1 cellular context compared by ENCODE assay signal in the genomic region with DNA sequence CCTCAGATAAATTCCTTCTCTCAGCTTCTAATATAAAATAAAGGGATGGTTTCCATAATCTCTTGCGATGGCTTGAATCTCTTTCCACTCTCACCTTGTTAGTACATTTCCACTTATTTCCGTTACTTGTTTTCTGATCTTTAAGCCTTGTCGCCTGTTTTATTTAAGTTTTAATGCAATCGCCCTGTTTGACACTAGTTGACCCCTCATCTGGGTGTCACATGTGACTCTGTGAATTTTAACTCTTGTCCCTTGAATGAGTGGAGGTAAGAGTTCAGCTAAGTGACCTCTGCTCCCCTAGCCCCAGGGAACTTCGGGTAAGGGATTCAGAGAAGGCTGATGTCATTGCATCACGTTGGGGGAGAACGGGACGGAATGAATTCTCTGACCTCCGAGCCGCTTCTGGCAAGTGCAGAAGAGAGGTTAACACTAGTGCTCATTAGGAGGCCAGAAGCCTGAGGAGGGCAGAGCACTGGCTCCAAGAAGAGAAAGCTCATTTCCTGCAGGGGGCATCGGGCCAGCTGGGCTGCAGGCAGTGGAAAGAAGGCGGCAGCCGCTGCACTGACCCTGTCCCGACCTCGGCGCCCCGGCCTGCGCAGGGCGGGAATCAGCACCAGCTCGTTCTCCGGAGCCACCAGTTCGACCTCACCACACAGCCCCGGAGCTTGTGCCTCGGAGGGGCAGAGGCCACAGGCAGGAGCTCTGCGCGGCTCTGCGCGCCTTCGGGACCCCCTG.
A peak's percentile ranks its signal among the peaks of the same experiment; 100 is the strongest.
TF ChIP-seq lines count a peak whose summit lies in the region.

No MANE protein-coding gene starts in this region.

TF ChIP-seq in HepG2, 621 proteins besides CTCF, POLR2A, EP300 and RAD21 (continued from another document and continues in another):
- TF ChIP-seq ZNF292 (CRISPR knock-in tag; IDR thresholded peaks at IDR 0.05; ENCODE audit: borderline replicate concordance, low read depth), result peak; percentile 28; the same call in 1 of the 2 replicates
- no peak; the same call in 1 of the 2 replicates for TF ChIP-seq FOXO1 (CRISPR knock-in tag; IDR thresholded peaks at IDR 0.05)
- no peak for TF ChIP-seq RELA (CRISPR knock-in tag; IDR thresholded peaks at IDR 0.05)
- TF ChIP-seq ZSCAN21 (CRISPR knock-in tag; IDR thresholded peaks at IDR 0.05; ENCODE audit: borderline replicate concordance), result no peak
- TF ChIP-seq ZNF564 (CRISPR knock-in tag; IDR thresholded peaks at IDR 0.05), result 0 out of 2 replicates have a peak, but pooled peaks have one; percentile 34
- peak; percentile 53 for TF ChIP-seq ZNF746 (CRISPR knock-in tag; IDR thresholded peaks at IDR 0.05)
- TF ChIP-seq TEAD2 (CRISPR knock-in tag; IDR thresholded peaks at IDR 0.05), result no peak
- TF ChIP-seq, protein P1, sequence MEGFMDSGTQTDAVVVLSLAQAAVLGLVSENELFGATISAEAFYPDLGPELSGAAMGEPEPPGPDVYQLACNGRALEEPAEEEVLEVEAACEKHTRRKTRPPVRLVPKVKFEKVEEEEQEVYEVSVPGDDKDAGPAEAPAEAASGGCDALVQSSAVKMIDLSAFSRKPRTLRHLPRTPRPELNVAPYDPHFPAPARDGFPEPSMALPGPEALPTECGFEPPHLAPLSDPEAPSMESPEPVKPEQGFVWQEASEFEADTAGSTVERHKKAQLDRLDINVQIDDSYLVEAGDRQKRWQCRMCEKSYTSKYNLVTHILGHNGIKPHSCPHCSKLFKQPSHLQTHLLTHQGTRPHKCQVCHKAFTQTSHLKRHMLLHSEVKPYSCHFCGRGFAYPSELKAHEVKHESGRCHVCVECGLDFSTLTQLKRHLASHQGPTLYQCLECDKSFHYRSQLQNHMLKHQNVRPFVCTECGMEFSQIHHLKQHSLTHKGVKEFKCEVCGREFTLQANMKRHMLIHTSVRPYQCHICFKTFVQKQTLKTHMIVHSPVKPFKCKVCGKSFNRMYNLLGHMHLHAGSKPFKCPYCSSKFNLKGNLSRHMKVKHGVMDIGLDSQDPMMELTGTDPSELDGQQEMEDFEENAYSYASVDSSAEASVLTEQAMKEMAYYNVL (CRISPR knock-in tag; IDR thresholded peaks at IDR 0.05; ENCODE audit: borderline replicate concordance), result no peak; the same call in 1 of the 2 replicates
- 0 out of 2 replicates have a peak, but pooled peaks have one; percentile 46 for TF ChIP-seq HIVEP1 (CRISPR knock-in tag; IDR thresholded peaks at IDR 0.05)
- no peak for TF ChIP-seq NFYB (CRISPR knock-in tag; IDR thresholded peaks at IDR 0.05)
- TF ChIP-seq, protein P2, sequence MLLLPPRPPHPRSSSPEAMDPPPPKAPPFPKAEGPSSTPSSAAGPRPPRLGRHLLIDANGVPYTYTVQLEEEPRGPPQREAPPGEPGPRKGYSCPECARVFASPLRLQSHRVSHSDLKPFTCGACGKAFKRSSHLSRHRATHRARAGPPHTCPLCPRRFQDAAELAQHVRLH (CRISPR knock-in tag; IDR thresholded peaks at IDR 0.05; ENCODE audit: borderline replicate concordance, low read depth), result peak; percentile 13; the same call in 1 of the 2 replicates
- TF ChIP-seq, protein P3, sequence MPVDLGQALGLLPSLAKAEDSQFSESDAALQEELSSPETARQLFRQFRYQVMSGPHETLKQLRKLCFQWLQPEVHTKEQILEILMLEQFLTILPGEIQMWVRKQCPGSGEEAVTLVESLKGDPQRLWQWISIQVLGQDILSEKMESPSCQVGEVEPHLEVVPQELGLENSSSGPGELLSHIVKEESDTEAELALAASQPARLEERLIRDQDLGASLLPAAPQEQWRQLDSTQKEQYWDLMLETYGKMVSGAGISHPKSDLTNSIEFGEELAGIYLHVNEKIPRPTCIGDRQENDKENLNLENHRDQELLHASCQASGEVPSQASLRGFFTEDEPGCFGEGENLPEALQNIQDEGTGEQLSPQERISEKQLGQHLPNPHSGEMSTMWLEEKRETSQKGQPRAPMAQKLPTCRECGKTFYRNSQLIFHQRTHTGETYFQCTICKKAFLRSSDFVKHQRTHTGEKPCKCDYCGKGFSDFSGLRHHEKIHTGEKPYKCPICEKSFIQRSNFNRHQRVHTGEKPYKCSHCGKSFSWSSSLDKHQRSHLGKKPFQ (CRISPR knock-in tag; IDR thresholded peaks at IDR 0.05; ENCODE audit: insufficient replicate concordance), result no peak
- TF ChIP-seq ZBTB8A (CRISPR knock-in tag; IDR thresholded peaks at IDR 0.05; ENCODE audit: borderline replicate concordance, low read depth), result no peak
- no peak for TF ChIP-seq ZNF12 (CRISPR knock-in tag; IDR thresholded peaks at IDR 0.05)
- TF ChIP-seq NAIF1 (CRISPR knock-in tag; IDR thresholded peaks at IDR 0.05; ENCODE audit: borderline replicate concordance), result no peak
- no peak for TF ChIP-seq GTF2F1 (IDR thresholded peaks at IDR 0.05; ENCODE audit: low read length)
- no peak for TF ChIP-seq GPN1 (CRISPR knock-in tag; IDR thresholded peaks at IDR 0.05; ENCODE audit: borderline replicate concordance)
- TF ChIP-seq ZNF446 (CRISPR knock-in tag; IDR thresholded peaks at IDR 0.05), result 0 out of 2 replicates have a peak, but pooled peaks have one; percentile 79
- no peak for TF ChIP-seq HHEX (CRISPR knock-in tag; IDR thresholded peaks at IDR 0.05)
- TF ChIP-seq, protein P4, sequence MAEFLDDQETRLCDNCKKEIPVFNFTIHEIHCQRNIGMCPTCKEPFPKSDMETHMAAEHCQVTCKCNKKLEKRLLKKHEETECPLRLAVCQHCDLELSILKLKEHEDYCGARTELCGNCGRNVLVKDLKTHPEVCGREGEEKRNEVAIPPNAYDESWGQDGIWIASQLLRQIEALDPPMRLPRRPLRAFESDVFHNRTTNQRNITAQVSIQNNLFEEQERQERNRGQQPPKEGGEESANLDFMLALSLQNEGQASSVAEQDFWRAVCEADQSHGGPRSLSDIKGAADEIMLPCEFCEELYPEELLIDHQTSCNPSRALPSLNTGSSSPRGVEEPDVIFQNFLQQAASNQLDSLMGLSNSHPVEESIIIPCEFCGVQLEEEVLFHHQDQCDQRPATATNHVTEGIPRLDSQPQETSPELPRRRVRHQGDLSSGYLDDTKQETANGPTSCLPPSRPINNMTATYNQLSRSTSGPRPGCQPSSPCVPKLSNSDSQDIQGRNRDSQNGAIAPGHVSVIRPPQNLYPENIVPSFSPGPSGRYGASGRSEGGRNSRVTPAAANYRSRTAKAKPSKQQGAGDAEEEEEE (CRISPR knock-in tag; IDR thresholded peaks at IDR 0.05; ENCODE audit: borderline replicate concordance), result no peak
- no peak; the same call in 1 of the 2 replicates for TF ChIP-seq RFXAP (CRISPR knock-in tag; IDR thresholded peaks at IDR 0.05; ENCODE audit: borderline replicate concordance)
- no peak for TF ChIP-seq ZNF10 (CRISPR knock-in tag; IDR thresholded peaks at IDR 0.05; ENCODE audit: borderline replicate concordance, low read depth)
- TF ChIP-seq ZBTB1 (CRISPR knock-in tag; IDR thresholded peaks at IDR 0.05; ENCODE audit: borderline replicate concordance), result no peak
- TF ChIP-seq, protein P5, sequence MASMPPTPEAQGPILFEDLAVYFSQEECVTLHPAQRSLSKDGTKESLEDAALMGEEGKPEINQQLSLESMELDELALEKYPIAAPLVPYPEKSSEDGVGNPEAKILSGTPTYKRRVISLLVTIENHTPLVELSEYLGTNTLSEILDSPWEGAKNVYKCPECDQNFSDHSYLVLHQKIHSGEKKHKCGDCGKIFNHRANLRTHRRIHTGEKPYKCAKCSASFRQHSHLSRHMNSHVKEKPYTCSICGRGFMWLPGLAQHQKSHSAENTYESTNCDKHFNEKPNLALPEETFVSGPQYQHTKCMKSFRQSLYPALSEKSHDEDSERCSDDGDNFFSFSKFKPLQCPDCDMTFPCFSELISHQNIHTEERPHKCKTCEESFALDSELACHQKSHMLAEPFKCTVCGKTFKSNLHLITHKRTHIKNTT (CRISPR knock-in tag; IDR thresholded peaks at IDR 0.05), result no peak
- TF ChIP-seq, protein P6, sequence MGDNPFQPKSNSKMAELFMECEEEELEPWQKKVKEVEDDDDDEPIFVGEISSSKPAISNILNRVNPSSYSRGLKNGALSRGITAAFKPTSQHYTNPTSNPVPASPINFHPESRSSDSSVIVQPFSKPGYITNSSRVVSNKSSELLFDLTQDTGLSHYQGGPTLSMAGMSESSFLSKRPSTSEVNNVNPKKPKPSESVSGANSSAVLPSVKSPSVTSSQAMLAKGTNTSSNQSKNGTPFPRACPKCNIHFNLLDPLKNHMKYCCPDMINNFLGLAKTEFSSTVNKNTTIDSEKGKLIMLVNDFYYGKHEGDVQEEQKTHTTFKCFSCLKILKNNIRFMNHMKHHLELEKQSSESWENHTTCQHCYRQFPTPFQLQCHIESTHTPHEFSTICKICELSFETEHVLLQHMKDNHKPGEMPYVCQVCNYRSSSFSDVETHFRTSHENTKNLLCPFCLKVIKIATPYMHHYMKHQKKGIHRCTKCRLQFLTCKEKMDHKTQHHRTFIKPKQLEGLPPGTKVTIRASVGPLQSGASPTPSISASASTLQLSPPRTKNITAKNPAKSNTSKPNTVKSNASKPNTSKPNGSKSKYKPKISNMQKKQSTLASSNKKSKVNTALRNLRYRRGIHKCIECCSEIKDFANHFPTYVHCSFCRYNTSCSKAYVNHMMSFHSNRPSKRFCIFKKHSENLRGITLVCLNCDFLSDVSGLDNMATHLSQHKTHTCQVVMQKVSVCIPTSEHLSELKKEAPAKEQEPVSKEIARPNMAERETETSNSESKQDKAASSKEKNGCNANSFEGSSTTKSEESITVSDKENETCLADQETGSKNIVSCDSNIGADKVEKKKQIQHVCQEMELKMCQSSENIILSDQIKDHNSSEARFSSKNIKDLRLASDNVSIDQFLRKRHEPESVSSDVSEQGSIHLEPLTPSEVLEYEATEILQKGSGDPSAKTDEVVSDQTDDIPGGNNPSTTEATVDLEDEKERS (CRISPR knock-in tag; IDR thresholded peaks at IDR 0.05), result peak; percentile 56; the same call in 1 of the 2 replicates
- TF ChIP-seq, protein P7, sequence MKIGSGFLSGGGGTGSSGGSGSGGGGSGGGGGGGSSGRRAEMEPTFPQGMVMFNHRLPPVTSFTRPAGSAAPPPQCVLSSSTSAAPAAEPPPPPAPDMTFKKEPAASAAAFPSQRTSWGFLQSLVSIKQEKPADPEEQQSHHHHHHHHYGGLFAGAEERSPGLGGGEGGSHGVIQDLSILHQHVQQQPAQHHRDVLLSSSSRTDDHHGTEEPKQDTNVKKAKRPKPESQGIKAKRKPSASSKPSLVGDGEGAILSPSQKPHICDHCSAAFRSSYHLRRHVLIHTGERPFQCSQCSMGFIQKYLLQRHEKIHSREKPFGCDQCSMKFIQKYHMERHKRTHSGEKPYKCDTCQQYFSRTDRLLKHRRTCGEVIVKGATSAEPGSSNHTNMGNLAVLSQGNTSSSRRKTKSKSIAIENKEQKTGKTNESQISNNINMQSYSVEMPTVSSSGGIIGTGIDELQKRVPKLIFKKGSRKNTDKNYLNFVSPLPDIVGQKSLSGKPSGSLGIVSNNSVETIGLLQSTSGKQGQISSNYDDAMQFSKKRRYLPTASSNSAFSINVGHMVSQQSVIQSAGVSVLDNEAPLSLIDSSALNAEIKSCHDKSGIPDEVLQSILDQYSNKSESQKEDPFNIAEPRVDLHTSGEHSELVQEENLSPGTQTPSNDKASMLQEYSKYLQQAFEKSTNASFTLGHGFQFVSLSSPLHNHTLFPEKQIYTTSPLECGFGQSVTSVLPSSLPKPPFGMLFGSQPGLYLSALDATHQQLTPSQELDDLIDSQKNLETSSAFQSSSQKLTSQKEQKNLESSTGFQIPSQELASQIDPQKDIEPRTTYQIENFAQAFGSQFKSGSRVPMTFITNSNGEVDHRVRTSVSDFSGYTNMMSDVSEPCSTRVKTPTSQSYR (CRISPR knock-in tag; IDR thresholded peaks at IDR 0.05; ENCODE audit: borderline replicate concordance), result peak; percentile 21; the same call in 1 of the 2 replicates
- no peak; the same call in 1 of the 2 replicates for TF ChIP-seq ZNF33B (CRISPR knock-in tag; IDR thresholded peaks at IDR 0.05)
- TF ChIP-seq, protein P8, sequence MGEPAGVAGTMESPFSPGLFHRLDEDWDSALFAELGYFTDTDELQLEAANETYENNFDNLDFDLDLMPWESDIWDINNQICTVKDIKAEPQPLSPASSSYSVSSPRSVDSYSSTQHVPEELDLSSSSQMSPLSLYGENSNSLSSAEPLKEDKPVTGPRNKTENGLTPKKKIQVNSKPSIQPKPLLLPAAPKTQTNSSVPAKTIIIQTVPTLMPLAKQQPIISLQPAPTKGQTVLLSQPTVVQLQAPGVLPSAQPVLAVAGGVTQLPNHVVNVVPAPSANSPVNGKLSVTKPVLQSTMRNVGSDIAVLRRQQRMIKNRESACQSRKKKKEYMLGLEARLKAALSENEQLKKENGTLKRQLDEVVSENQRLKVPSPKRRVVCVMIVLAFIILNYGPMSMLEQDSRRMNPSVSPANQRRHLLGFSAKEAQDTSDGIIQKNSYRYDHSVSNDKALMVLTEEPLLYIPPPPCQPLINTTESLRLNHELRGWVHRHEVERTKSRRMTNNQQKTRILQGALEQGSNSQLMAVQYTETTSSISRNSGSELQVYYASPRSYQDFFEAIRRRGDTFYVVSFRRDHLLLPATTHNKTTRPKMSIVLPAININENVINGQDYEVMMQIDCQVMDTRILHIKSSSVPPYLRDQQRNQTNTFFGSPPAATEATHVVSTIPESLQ (CRISPR knock-in tag; conservative IDR thresholded peaks at IDR 0.05), result no peak
- no peak; the same call in 1 of the 2 replicates for TF ChIP-seq ZNF598 (CRISPR knock-in tag; IDR thresholded peaks at IDR 0.05; ENCODE audit: borderline replicate concordance)
- no peak for TF ChIP-seq MYNN (CRISPR knock-in tag; IDR thresholded peaks at IDR 0.05; ENCODE audit: low read depth)
- no peak for TF ChIP-seq TMF1 (CRISPR knock-in tag; IDR thresholded peaks at IDR 0.05; ENCODE audit: low read depth)
- TF ChIP-seq NFE2 (CRISPR knock-in tag; IDR thresholded peaks at IDR 0.05), result no peak
- TF ChIP-seq, protein P9, sequence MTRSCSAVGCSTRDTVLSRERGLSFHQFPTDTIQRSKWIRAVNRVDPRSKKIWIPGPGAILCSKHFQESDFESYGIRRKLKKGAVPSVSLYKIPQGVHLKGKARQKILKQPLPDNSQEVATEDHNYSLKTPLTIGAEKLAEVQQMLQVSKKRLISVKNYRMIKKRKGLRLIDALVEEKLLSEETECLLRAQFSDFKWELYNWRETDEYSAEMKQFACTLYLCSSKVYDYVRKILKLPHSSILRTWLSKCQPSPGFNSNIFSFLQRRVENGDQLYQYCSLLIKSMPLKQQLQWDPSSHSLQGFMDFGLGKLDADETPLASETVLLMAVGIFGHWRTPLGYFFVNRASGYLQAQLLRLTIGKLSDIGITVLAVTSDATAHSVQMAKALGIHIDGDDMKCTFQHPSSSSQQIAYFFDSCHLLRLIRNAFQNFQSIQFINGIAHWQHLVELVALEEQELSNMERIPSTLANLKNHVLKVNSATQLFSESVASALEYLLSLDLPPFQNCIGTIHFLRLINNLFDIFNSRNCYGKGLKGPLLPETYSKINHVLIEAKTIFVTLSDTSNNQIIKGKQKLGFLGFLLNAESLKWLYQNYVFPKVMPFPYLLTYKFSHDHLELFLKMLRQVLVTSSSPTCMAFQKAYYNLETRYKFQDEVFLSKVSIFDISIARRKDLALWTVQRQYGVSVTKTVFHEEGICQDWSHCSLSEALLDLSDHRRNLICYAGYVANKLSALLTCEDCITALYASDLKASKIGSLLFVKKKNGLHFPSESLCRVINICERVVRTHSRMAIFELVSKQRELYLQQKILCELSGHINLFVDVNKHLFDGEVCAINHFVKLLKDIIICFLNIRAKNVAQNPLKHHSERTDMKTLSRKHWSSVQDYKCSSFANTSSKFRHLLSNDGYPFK (CRISPR knock-in tag; IDR thresholded peaks at IDR 0.05; ENCODE audit: borderline replicate concordance), result no peak
- TF ChIP-seq STAT5B (CRISPR knock-in tag; IDR thresholded peaks at IDR 0.05), result no peak
- peak; percentile 4 for TF ChIP-seq TEAD3 (CRISPR knock-in tag; optimal IDR thresholded peaks at IDR 0.05; ENCODE audit: borderline replicate concordance)
- no peak for TF ChIP-seq SRSF1 (optimal IDR thresholded peaks at IDR 0.05; ENCODE audit: low read depth, low read length)
- no peak for TF ChIP-seq ZNF550 (CRISPR knock-in tag; IDR thresholded peaks at IDR 0.05; ENCODE audit: borderline replicate concordance)
- no peak for TF ChIP-seq ISL2 (CRISPR knock-in tag; IDR thresholded peaks at IDR 0.05)
